In genomic region chr10:80444646-80445319, GRCh38 we compare ENCODE assay signal across 8 cellular contexts. TPM values are rescaled to one million over a fixed set of nuclear protein-coding genes. Genes with fewer than 3 reads are reported as not detected.
DNase-seq lines count a peak whose midpoint lies in the region; ATAC-seq, FAIRE-seq and TF ChIP-seq lines count a peak whose summit lies in the region.

No MANE protein-coding gene starts in this region.

- TF ChIP-seq EP300 in ovary (IDR thresholded peaks at IDR 0.05), result no peak

- no peak for FAIRE-seq in D721Med (lab: Jason Lieb, UNC)

- peak; percentile 76 for ATAC-seq in GM19438 (IDR thresholded peaks at IDR 0.05; ENCODE audit: low read depth, unreplicated experiment)
- ATAC-seq in HG03432 (IDR thresholded peaks at IDR 0.05; ENCODE audit: unreplicated experiment), result peak; percentile 84

- H3K4me3 Mint-ChIP-seq in mesothelial cell of epicardium, result no peak overlapping the region

- no peaks in the 10 kb centered on the region for H3K27me3 ChIP-seq in ovary

- TF ChIP-seq CTCF in D721Med (IDR thresholded peaks at IDR 0.05; ENCODE audit: insufficient read depth, missing control alignments) (peak; percentile 73), foreskin fibroblast (IDR thresholded peaks at IDR 0.05; ENCODE audit: low read depth, low read length) (peak; percentile 90), ovary (IDR thresholded peaks at IDR 0.05) (peak in 2 of 3 donors; percentile 22 to 38), mesothelial cell of epicardium (IDR thresholded peaks at IDR 0.05; ENCODE audit: unreplicated experiment) (no peak)

- no peak overlapping the region for H3K27ac ChIP-seq in ovary

- H3K4me1 Mint-ChIP-seq in mesothelial cell of epicardium, result peaks cover 51% of the 10 kb centered on the region

- no peak for TF ChIP-seq POLR2A in ovary (IDR thresholded peaks at IDR 0.05)

- 21 to 22% (median 22%) methylated on average over 11 of the region's 11 CpGs for WGBS in ovary, 3 donors

- H3K36me3 Mint-ChIP-seq in mesothelial cell of epicardium, result no peaks in the 10 kb centered on the region

- no peaks in the 10 kb centered on the region for H3K36me3 ChIP-seq in ovary

- H3K27me3 Mint-ChIP-seq in mesothelial cell of epicardium (ENCODE audit: low read depth), result peaks cover 8% of the 10 kb centered on the region

- DNase-seq in D721Med (ENCODE audit: insufficient read length, low spot score) (no peak), OCI-M1 (lab: John Stamatoyannopoulos, UW) (peak; percentile 88), activated gamma-delta T cell (lab: John Stamatoyannopoulos, UW) (peak; percentile 12), foreskin fibroblast (peak; percentile 63 to 91), ovary (peak; percentile 43 to 76 (median 56)), mesothelial cell of epicardium (ENCODE audit: low spot score in 2 of 2, unreplicated experiment in 2 of 2) (no peak)

- intact Hi-C loops in ovary (cut with DNase I), result loop anchor here (1.0 to 10.0 kb wide), 6 partner anchors 58 to 218 kb away; no protein-coding TSS in a partner anchor

- no peak overlapping the region for H3K4me3 ChIP-seq in foreskin fibroblast (ENCODE audit: low read depth in 1 of 2, low read length in 2 of 2)
- no peak overlapping the region for H3K4me3 ChIP-seq in ovary

- no peaks in the 10 kb centered on the region for H3K9me3 Mint-ChIP-seq in mesothelial cell of epicardium

- H3K9me3 ChIP-seq in ovary, result no peaks in the 10 kb centered on the region

- no peaks in the 10 kb centered on the region for H3K4me1 ChIP-seq in ovary (ENCODE audit: insufficient read depth)

- no peak overlapping the region for H3K27ac Mint-ChIP-seq in mesothelial cell of epicardium

RNA-seq across cellular contexts. Expression of gene TSPAN14, which starts 9.3 kb away (rescaled TPM):
- total RNA-seq in ovary, result 100 to 1,000 TPM in 1 of 7 donors, 10 to 100 TPM in 6; 38.5 to 103 (median 74.8) TPM
- polyA plus RNA-seq in ovary, result 10 to 100 TPM; 35.4 to 77.1 TPM
- 106 to 113 TPM (median 109 TPM) in 3 replicates for total RNA-seq in mesothelial cell of epicardium

RNA-seq across cellular contexts. Expression of gene PRXL2A, which starts 36.4 kb away (rescaled TPM):
- total RNA-seq in ovary (10 to 100 TPM; 26.7 to 54.9 (median 43.7) TPM), mesothelial cell of epicardium (93.9 to 101 TPM (median 97.0 TPM) in 3 replicates)
- polyA plus RNA-seq in ovary, result 10 to 100 TPM; 24.8 to 58.9 TPM

Comparison
In these comparisons a context has a peak if more than half of its experiments do, and no peak if none do; other contexts are left out.
1. DNase-seq: peak in OCI-M1 (single experiment), activated gamma-delta T cell (single experiment), foreskin fibroblast (2 of 2) and ovary (5 of 5); none in D721Med (single experiment) and mesothelial cell of epicardium (0 of 2).